7 cellular contexts compared by ENCODE assay signal in the genomic region with DNA sequence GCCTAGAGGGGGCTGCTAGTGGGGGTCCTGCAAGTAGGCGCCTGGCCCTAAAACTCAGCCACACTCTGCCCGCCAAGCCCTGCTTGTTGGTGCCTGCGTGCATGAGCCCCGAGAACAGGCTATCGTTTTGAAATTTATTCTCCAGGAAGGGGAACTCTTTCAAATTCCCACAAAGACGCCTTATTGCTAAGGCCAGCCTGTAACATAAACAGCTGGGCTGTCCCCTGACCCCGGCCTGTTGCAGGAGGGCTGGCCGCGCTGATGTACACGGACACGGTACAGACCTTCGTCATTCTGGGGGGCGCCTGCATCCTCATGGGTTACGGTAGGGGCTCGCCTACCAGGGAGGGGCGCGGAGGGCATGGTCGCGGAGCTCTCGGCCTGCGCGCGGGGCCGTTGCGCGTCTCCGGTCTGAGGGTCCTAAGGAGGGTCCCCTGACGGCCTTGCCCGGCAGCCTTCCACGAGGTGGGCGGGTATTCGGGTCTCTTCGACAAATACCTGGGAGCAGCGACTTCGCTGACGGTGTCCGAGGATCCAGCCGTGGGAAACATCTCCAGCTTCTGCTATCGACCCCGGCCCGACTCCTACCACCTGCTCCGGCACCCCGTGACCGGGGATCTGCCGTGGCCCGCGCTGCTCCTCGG. TPM values are rescaled to one million over a fixed set of nuclear protein-coding genes. Genes with fewer than 3 reads are reported as not detected.
DNase-seq lines count a peak whose midpoint lies in the region; ATAC-seq and TF ChIP-seq lines count a peak whose summit lies in the region.

No MANE protein-coding gene starts in this region.

- peaks cover 27% of the 10 kb centered on the region for H3K27me3 Mint-ChIP-seq in activated T-helper 1 cell treated with anti-CD3 and anti-CD28 coated beads, Interleukin-12 subunit alpha, Interleukin-12 subunit beta, Interleukin-2, Interleukin-4 antibody, amounts not matched to agents 30 ng/mL and 10 ng/mL and 1 ng/mL, durations not matched to agents 14 hours and 24 hours and 36 hours (ENCODE audit: insufficient read depth)
- H3K27me3 Mint-ChIP-seq in immature natural killer cell (ENCODE audit: low read depth in 3 of 3): peaks cover 4 to 8% (median 4%) of the 10 kb centered on the region in 3 donors
- peaks cover 10% of the 10 kb centered on the region for H3K27me3 Mint-ChIP-seq in stimulated activated naive CD8-positive, alpha-beta T cell treated with anti-CD3 and anti-CD28 coated beads, Interleukin-15, amount 100 ng/mL, for 72 hours

- no peak overlapping the region for H3K27ac Mint-ChIP-seq in activated T-helper 1 cell treated with anti-CD3 and anti-CD28 coated beads, Interleukin-12 subunit alpha, Interleukin-12 subunit beta, Interleukin-2, Interleukin-4 antibody, amounts not matched to agents 30 ng/mL and 10 ng/mL and 1 ng/mL, durations not matched to agents 14 hours and 24 hours and 36 hours
- H3K27ac Mint-ChIP-seq in immature natural killer cell: peak overlapping the region in 1 of 6 donors; percentile 10
- H3K27ac Mint-ChIP-seq in stimulated activated naive CD8-positive, alpha-beta T cell treated with anti-CD3 and anti-CD28 coated beads, Interleukin-15, amount 100 ng/mL, for 72 hours: peak overlapping the region in 1 of 2 donors; percentile 89

- peak overlapping the region; percentile 87 for H3K4me3 Mint-ChIP-seq in activated T-helper 1 cell treated with anti-CD3 and anti-CD28 coated beads, Interleukin-12 subunit alpha, Interleukin-12 subunit beta, Interleukin-2, Interleukin-4 antibody, amounts not matched to agents 30 ng/mL and 10 ng/mL and 1 ng/mL, durations not matched to agents 14 hours and 24 hours and 36 hours
- H3K4me3 Mint-ChIP-seq in immature natural killer cell: peak overlapping the region; percentile 85 to 90 (median 88)
- H3K4me3 Mint-ChIP-seq in stimulated activated naive CD8-positive, alpha-beta T cell treated with anti-CD3 and anti-CD28 coated beads, Interleukin-15, amount 100 ng/mL, for 72 hours: peak overlapping the region; percentile 93 to 94

- intact Hi-C loops in activated T-helper 1 cell treated with anti-CD3 and anti-CD28 coated beads, Interleukin-12 subunit alpha, Interleukin-12 subunit beta, Interleukin-2, Interleukin-4 antibody, amounts not matched to agents 30 ng/mL and 10 ng/mL and 1 ng/mL, durations not matched to agents 14 hours and 24 hours and 36 hours (cut with micrococcal nuclease): loop anchor here (1.0 to 2.0 kb wide), 2 partner anchors 10 to 22 kb away; a partner anchor contains a TSS

- DNase-seq in HFF-Myc (ENCODE audit: extremely low read depth, low read depth) (no peak), immature natural killer cell (no peak), globus pallidus (ENCODE audit: low spot score) (no peak), ACHN (no peak)
- DNase-seq in activated T-helper 1 cell treated with anti-CD3 and anti-CD28 coated beads, Interleukin-12 subunit alpha, Interleukin-12 subunit beta, Interleukin-2, Interleukin-4 antibody, amounts not matched to agents 30 ng/mL and 10 ng/mL and 1 ng/mL, durations not matched to agents 14 hours and 24 hours and 36 hours (ENCODE audit: low spot score): no peak
- DNase-seq in stimulated activated naive CD8-positive, alpha-beta T cell treated with anti-CD3 and anti-CD28 coated beads, Interleukin-15, amount 100 ng/mL, for 72 hours: no peak

- H3K4me3 ChIP-seq in HFF-Myc (replicated peaks; ENCODE audit: low read depth, low read length): peak overlapping the region; percentile 34

- H3K4me1 Mint-ChIP-seq in activated T-helper 1 cell treated with anti-CD3 and anti-CD28 coated beads, Interleukin-12 subunit alpha, Interleukin-12 subunit beta, Interleukin-2, Interleukin-4 antibody, amounts not matched to agents 30 ng/mL and 10 ng/mL and 1 ng/mL, durations not matched to agents 14 hours and 24 hours and 36 hours (ENCODE audit: low read depth): no peaks in the 10 kb centered on the region
- peaks cover 10 to 12% of the 10 kb centered on the region in 2 donors for H3K4me1 Mint-ChIP-seq in immature natural killer cell
- H3K4me1 Mint-ChIP-seq in stimulated activated naive CD8-positive, alpha-beta T cell treated with anti-CD3 and anti-CD28 coated beads, Interleukin-15, amount 100 ng/mL, for 72 hours: peaks cover 20% of the 10 kb centered on the region

- no peaks in the 10 kb centered on the region for H3K9me3 Mint-ChIP-seq in activated T-helper 1 cell treated with anti-CD3 and anti-CD28 coated beads, Interleukin-12 subunit alpha, Interleukin-12 subunit beta, Interleukin-2, Interleukin-4 antibody, amounts not matched to agents 30 ng/mL and 10 ng/mL and 1 ng/mL, durations not matched to agents 14 hours and 24 hours and 36 hours
- H3K9me3 Mint-ChIP-seq in immature natural killer cell: peaks cover 0 to 2% (median 0%) of the 10 kb centered on the region in 6 donors
- no peaks in the 10 kb centered on the region for H3K9me3 Mint-ChIP-seq in stimulated activated naive CD8-positive, alpha-beta T cell treated with anti-CD3 and anti-CD28 coated beads, Interleukin-15, amount 100 ng/mL, for 72 hours

- no peak for ATAC-seq in stimulated activated naive CD8-positive, alpha-beta T cell treated with anti-CD3 and anti-CD28 coated beads, Interleukin-15, amount 100 ng/mL, for 72 hours
- ATAC-seq in HG02852 (IDR thresholded peaks at IDR 0.05; ENCODE audit: unreplicated experiment): no peak

- TF ChIP-seq CTCF in HFF-Myc (IDR thresholded peaks at IDR 0.05; ENCODE audit: low read depth, low read length, missing control alignments): no peak

- H3K36me3 Mint-ChIP-seq in activated T-helper 1 cell treated with anti-CD3 and anti-CD28 coated beads, Interleukin-12 subunit alpha, Interleukin-12 subunit beta, Interleukin-2, Interleukin-4 antibody, amounts not matched to agents 30 ng/mL and 10 ng/mL and 1 ng/mL, durations not matched to agents 14 hours and 24 hours and 36 hours (ENCODE audit: low read depth): peaks cover 2% of the 10 kb centered on the region
- H3K36me3 Mint-ChIP-seq in immature natural killer cell: peaks cover 0 to 5% (median 0%) of the 10 kb centered on the region in 3 donors

- in situ Hi-C loops in ACHN (cut with HindIII; ENCODE audit: low pct_ligation_motif_present, low pct_unique_long_range_greater_than_20kb, low sequenced_read_pairs): no loop called here

RNA-seq across cellular contexts. Expression of a gene that starts 4.3 kb away (rescaled TPM):
- not detected in 2 replicates for total RNA-seq in activated T-helper 1 cell treated with anti-CD3 and anti-CD28 coated beads, Interleukin-12 subunit alpha, Interleukin-12 subunit beta, Interleukin-2, Interleukin-4 antibody, amounts not matched to agents 30 ng/mL and 10 ng/mL and 1 ng/mL, durations not matched to agents 14 hours and 24 hours and 36 hours
- polyA plus RNA-seq in immature natural killer cell: 1 to 10 TPM in 1 of 3 donors, under 1 TPM in 1, not detected in 1; 0.72 to 1.9 TPM

RNA-seq across cellular contexts. Expression of a gene that starts 15.2 kb away (rescaled TPM):
- total RNA-seq in activated T-helper 1 cell treated with anti-CD3 and anti-CD28 coated beads, Interleukin-12 subunit alpha, Interleukin-12 subunit beta, Interleukin-2, Interleukin-4 antibody, amounts not matched to agents 30 ng/mL and 10 ng/mL and 1 ng/mL, durations not matched to agents 14 hours and 24 hours and 36 hours: 0.78 and 1.2 TPM in 2 replicates
- under 1 TPM in 2 of 3 donors, not detected in 1; 0.32 to 0.53 TPM for polyA plus RNA-seq in immature natural killer cell

RNA-seq across cellular contexts. Expression of a gene that starts 21.0 kb away (rescaled TPM):
- total RNA-seq in activated T-helper 1 cell treated with anti-CD3 and anti-CD28 coated beads, Interleukin-12 subunit alpha, Interleukin-12 subunit beta, Interleukin-2, Interleukin-4 antibody, amounts not matched to agents 30 ng/mL and 10 ng/mL and 1 ng/mL, durations not matched to agents 14 hours and 24 hours and 36 hours: 36.3 and 42.2 TPM in 2 replicates
- 10 to 100 TPM; 18.5 to 24.3 (median 19.6) TPM for polyA plus RNA-seq in immature natural killer cell

RNA-seq across cellular contexts. Expression of a gene that starts 27.9 kb away (rescaled TPM):
- total RNA-seq in activated T-helper 1 cell treated with anti-CD3 and anti-CD28 coated beads, Interleukin-12 subunit alpha, Interleukin-12 subunit beta, Interleukin-2, Interleukin-4 antibody, amounts not matched to agents 30 ng/mL and 10 ng/mL and 1 ng/mL, durations not matched to agents 14 hours and 24 hours and 36 hours: 11.2 and 12.7 TPM in 2 replicates
- polyA plus RNA-seq in immature natural killer cell: 10 to 100 TPM; 11.1 to 16.2 (median 14.2) TPM

RNA-seq across cellular contexts. Expression of a gene that starts 40.5 kb away (rescaled TPM):
- not detected in 2 replicates for total RNA-seq in activated T-helper 1 cell treated with anti-CD3 and anti-CD28 coated beads, Interleukin-12 subunit alpha, Interleukin-12 subunit beta, Interleukin-2, Interleukin-4 antibody, amounts not matched to agents 30 ng/mL and 10 ng/mL and 1 ng/mL, durations not matched to agents 14 hours and 24 hours and 36 hours
- 1 to 10 TPM in 1 of 3 donors, not detected in 2; 1.8 TPM for polyA plus RNA-seq in immature natural killer cell
